In genomic region chr3:49164983-49165720, GRCh38 we compare ENCODE assay signal across 1 cellular context.
TF ChIP-seq lines count a peak whose summit lies in the region.

No MANE protein-coding gene starts in this region.

TF ChIP-seq in HepG2, 621 proteins besides CTCF, POLR2A, EP300 and RAD21 (continues in another document):
- no peak for TF ChIP-seq SRSF4 (IDR thresholded peaks at IDR 0.05; ENCODE audit: low read depth, low read length, poor library complexity, severe bottlenecking)
- no peak for TF ChIP-seq PITX1 (CRISPR knock-in tag; IDR thresholded peaks at IDR 0.05)
- TF ChIP-seq TEAD3 (CRISPR knock-in tag; optimal IDR thresholded peaks at IDR 0.05; ENCODE audit: borderline replicate concordance), result no peak
- TF ChIP-seq ZNF816 (CRISPR knock-in tag; IDR thresholded peaks at IDR 0.05; ENCODE audit: borderline replicate concordance), result no peak
- TF ChIP-seq RBM39 (IDR thresholded peaks at IDR 0.05; ENCODE audit: low read depth, low read length, poor library complexity, severe bottlenecking), result no peak
- TF ChIP-seq, protein P1, sequence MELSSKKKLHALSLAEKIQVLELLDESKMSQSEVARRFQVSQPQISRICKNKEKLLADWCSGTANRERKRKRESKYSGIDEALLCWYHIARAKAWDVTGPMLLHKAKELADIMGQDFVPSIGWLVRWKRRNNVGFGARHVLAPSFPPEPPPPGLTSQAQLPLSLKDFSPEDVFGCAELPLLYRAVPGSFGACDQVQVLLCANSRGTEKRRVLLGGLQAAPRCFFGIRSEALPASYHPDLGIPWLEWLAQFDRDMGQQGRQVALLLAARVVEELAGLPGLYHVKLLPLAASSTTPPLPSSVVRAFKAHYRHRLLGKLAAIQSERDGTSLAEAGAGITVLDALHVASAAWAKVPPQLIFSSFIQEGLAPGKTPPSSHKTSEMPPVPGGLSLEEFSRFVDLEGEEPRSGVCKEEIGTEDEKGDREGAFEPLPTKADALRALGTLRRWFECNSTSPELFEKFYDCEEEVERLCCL (CRISPR knock-in tag; IDR thresholded peaks at IDR 0.05; ENCODE audit: borderline replicate concordance), result no peak
- no peak for TF ChIP-seq HNRNPH1 (optimal IDR thresholded peaks at IDR 0.05; ENCODE audit: low read depth, low read length)
- TF ChIP-seq FOXA3 (CRISPR knock-in tag; IDR thresholded peaks at IDR 0.05), result no peak
- TF ChIP-seq ZSCAN12 (CRISPR knock-in tag; IDR thresholded peaks at IDR 0.05), result no peak
- 0 out of 2 replicates have a peak, but pooled peaks have one; percentile 2 for TF ChIP-seq TAF1 (CRISPR knock-in tag; IDR thresholded peaks at IDR 0.05)
- no peak for TF ChIP-seq ZNF160 (CRISPR knock-in tag; IDR thresholded peaks at IDR 0.05)
- TF ChIP-seq ELK4 (CRISPR knock-in tag; IDR thresholded peaks at IDR 0.05; ENCODE audit: borderline replicate concordance), result no peak
- TF ChIP-seq ZNF75D (CRISPR knock-in tag; IDR thresholded peaks at IDR 0.05; ENCODE audit: borderline replicate concordance), result no peak
- TF ChIP-seq, protein P2, sequence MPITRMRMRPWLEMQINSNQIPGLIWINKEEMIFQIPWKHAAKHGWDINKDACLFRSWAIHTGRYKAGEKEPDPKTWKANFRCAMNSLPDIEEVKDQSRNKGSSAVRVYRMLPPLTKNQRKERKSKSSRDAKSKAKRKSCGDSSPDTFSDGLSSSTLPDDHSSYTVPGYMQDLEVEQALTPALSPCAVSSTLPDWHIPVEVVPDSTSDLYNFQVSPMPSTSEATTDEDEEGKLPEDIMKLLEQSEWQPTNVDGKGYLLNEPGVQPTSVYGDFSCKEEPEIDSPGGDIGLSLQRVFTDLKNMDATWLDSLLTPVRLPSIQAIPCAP (CRISPR knock-in tag; IDR thresholded peaks at IDR 0.05; ENCODE audit: low read depth), result no peak
- no peak for TF ChIP-seq DNMT3B (CRISPR knock-in tag; conservative IDR thresholded peaks at IDR 0.05)
- no peak for TF ChIP-seq SP2 (CRISPR knock-in tag; IDR thresholded peaks at IDR 0.05)
- TF ChIP-seq KDM5B (CRISPR knock-in tag; IDR thresholded peaks at IDR 0.05; ENCODE audit: borderline replicate concordance), result no peak
- TF ChIP-seq, protein P3, sequence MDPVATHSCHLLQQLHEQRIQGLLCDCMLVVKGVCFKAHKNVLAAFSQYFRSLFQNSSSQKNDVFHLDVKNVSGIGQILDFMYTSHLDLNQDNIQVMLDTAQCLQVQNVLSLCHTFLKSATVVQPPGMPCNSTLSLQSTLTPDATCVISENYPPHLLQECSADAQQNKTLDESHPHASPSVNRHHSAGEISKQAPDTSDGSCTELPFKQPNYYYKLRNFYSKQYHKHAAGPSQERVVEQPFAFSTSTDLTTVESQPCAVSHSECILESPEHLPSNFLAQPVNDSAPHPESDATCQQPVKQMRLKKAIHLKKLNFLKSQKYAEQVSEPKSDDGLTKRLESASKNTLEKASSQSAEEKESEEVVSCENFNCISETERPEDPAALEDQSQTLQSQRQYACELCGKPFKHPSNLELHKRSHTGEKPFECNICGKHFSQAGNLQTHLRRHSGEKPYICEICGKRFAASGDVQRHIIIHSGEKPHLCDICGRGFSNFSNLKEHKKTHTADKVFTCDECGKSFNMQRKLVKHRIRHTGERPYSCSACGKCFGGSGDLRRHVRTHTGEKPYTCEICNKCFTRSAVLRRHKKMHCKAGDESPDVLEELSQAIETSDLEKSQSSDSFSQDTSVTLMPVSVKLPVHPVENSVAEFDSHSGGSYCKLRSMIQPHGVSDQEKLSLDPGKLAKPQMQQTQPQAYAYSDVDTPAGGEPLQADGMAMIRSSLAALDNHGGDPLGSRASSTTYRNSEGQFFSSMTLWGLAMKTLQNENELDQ (CRISPR knock-in tag; IDR thresholded peaks at IDR 0.05; ENCODE audit: borderline replicate concordance), result no peak
- TF ChIP-seq ZNF580 (CRISPR knock-in tag; IDR thresholded peaks at IDR 0.05; ENCODE audit: borderline replicate concordance, low read depth), result 0 out of 2 replicates have a peak, but pooled peaks have one; percentile 32
- no peak for TF ChIP-seq NFE2L2 (IDR thresholded peaks at IDR 0.05; ENCODE audit: low read length)
- peak; percentile 6; the same call in 1 of the 2 replicates for TF ChIP-seq ZNF564 (CRISPR knock-in tag; IDR thresholded peaks at IDR 0.05)
- no peak for TF ChIP-seq ZSCAN21 (CRISPR knock-in tag; IDR thresholded peaks at IDR 0.05; ENCODE audit: borderline replicate concordance)
- TF ChIP-seq HIC2 (CRISPR knock-in tag; IDR thresholded peaks at IDR 0.05; ENCODE audit: low read depth), result no peak
- TF ChIP-seq ARHGAP35 (CRISPR knock-in tag; IDR thresholded peaks at IDR 0.05; ENCODE audit: borderline replicate concordance), result no peak
- TF ChIP-seq NFATC3 (CRISPR knock-in tag; IDR thresholded peaks at IDR 0.05), result 0 out of 2 replicates have a peak, but pooled peaks have one; percentile 32
- TF ChIP-seq, protein P4, sequence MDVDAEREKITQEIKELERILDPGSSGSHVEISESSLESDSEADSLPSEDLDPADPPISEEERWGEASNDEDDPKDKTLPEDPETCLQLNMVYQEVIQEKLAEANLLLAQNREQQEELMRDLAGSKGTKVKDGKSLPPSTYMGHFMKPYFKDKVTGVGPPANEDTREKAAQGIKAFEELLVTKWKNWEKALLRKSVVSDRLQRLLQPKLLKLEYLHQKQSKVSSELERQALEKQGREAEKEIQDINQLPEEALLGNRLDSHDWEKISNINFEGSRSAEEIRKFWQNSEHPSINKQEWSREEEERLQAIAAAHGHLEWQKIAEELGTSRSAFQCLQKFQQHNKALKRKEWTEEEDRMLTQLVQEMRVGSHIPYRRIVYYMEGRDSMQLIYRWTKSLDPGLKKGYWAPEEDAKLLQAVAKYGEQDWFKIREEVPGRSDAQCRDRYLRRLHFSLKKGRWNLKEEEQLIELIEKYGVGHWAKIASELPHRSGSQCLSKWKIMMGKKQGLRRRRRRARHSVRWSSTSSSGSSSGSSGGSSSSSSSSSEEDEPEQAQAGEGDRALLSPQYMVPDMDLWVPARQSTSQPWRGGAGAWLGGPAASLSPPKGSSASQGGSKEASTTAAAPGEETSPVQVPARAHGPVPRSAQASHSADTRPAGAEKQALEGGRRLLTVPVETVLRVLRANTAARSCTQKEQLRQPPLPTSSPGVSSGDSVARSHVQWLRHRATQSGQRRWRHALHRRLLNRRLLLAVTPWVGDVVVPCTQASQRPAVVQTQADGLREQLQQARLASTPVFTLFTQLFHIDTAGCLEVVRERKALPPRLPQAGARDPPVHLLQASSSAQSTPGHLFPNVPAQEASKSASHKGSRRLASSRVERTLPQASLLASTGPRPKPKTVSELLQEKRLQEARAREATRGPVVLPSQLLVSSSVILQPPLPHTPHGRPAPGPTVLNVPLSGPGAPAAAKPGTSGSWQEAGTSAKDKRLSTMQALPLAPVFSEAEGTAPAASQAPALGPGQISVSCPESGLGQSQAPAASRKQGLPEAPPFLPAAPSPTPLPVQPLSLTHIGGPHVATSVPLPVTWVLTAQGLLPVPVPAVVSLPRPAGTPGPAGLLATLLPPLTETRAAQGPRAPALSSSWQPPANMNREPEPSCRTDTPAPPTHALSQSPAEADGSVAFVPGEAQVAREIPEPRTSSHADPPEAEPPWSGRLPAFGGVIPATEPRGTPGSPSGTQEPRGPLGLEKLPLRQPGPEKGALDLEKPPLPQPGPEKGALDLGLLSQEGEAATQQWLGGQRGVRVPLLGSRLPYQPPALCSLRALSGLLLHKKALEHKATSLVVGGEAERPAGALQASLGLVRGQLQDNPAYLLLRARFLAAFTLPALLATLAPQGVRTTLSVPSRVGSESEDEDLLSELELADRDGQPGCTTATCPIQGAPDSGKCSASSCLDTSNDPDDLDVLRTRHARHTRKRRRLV (CRISPR knock-in tag; IDR thresholded peaks at IDR 0.05), result no peak
- no peak for TF ChIP-seq ZNF558 (CRISPR knock-in tag; IDR thresholded peaks at IDR 0.05; ENCODE audit: borderline replicate concordance)
- TF ChIP-seq THAP9 (CRISPR knock-in tag; IDR thresholded peaks at IDR 0.05; ENCODE audit: borderline replicate concordance), result 0 out of 2 replicates have a peak, but pooled peaks have one; percentile 5
- TF ChIP-seq ZNF607 (CRISPR knock-in tag; IDR thresholded peaks at IDR 0.05; ENCODE audit: borderline replicate concordance), result 0 out of 2 replicates have a peak, but pooled peaks have one; percentile 23
- no peak for TF ChIP-seq RFX3 (CRISPR knock-in tag; IDR thresholded peaks at IDR 0.05)
- TF ChIP-seq, protein P5, sequence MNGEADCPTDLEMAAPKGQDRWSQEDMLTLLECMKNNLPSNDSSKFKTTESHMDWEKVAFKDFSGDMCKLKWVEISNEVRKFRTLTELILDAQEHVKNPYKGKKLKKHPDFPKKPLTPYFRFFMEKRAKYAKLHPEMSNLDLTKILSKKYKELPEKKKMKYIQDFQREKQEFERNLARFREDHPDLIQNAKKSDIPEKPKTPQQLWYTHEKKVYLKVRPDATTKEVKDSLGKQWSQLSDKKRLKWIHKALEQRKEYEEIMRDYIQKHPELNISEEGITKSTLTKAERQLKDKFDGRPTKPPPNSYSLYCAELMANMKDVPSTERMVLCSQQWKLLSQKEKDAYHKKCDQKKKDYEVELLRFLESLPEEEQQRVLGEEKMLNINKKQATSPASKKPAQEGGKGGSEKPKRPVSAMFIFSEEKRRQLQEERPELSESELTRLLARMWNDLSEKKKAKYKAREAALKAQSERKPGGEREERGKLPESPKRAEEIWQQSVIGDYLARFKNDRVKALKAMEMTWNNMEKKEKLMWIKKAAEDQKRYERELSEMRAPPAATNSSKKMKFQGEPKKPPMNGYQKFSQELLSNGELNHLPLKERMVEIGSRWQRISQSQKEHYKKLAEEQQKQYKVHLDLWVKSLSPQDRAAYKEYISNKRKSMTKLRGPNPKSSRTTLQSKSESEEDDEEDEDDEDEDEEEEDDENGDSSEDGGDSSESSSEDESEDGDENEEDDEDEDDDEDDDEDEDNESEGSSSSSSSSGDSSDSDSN (CRISPR knock-in tag; IDR thresholded peaks at IDR 0.05), result no peak; the same call in 1 of the 2 replicates
- no peak for TF ChIP-seq STAG1 (CRISPR knock-in tag; IDR thresholded peaks at IDR 0.05)
- no peak for TF ChIP-seq IKZF4 (CRISPR knock-in tag; IDR thresholded peaks at IDR 0.05; ENCODE audit: borderline replicate concordance, low read depth, not compliant biosample characterization)
- no peak for TF ChIP-seq MAFK (conservative IDR thresholded peaks at IDR 0.05 in 1 of 2, IDR thresholded peaks at IDR 0.05 in 1 of 2; ENCODE audit: low read length in 2 of 2)
- no peak for TF ChIP-seq ZNF484 (CRISPR knock-in tag; IDR thresholded peaks at IDR 0.05; ENCODE audit: borderline replicate concordance, low read depth)
- TF ChIP-seq NONO (IDR thresholded peaks at IDR 0.05), result no peak
- TF ChIP-seq NONO (CRISPR knock-in tag; conservative IDR thresholded peaks at IDR 0.05), result no peak
- TF ChIP-seq ZNF530 (CRISPR knock-in tag; IDR thresholded peaks at IDR 0.05; ENCODE audit: low read depth), result no peak
- TF ChIP-seq ISL2 (CRISPR knock-in tag; IDR thresholded peaks at IDR 0.05), result no peak
- 0 out of 2 replicates have a peak, but pooled peaks have one; percentile 56 for TF ChIP-seq ZNF572 (CRISPR knock-in tag; IDR thresholded peaks at IDR 0.05)
- TF ChIP-seq HOXA9 (CRISPR knock-in tag; IDR thresholded peaks at IDR 0.05; ENCODE audit: borderline replicate concordance), result no peak
- no peak for TF ChIP-seq ZFAT (CRISPR knock-in tag; conservative IDR thresholded peaks at IDR 0.05)
- TF ChIP-seq ZNF567 (CRISPR knock-in tag; IDR thresholded peaks at IDR 0.05; ENCODE audit: borderline replicate concordance), result no peak
- TF ChIP-seq SUZ12 (IDR thresholded peaks at IDR 0.05; ENCODE audit: low read depth, low read length), result no peak
- TF ChIP-seq ZNF749 (CRISPR knock-in tag; IDR thresholded peaks at IDR 0.05; ENCODE audit: borderline replicate concordance), result no peak
- no peak for TF ChIP-seq IRF2 (CRISPR knock-in tag; IDR thresholded peaks at IDR 0.05)
